ENCODE assay signal across 21 cellular contexts in the genomic region with DNA sequence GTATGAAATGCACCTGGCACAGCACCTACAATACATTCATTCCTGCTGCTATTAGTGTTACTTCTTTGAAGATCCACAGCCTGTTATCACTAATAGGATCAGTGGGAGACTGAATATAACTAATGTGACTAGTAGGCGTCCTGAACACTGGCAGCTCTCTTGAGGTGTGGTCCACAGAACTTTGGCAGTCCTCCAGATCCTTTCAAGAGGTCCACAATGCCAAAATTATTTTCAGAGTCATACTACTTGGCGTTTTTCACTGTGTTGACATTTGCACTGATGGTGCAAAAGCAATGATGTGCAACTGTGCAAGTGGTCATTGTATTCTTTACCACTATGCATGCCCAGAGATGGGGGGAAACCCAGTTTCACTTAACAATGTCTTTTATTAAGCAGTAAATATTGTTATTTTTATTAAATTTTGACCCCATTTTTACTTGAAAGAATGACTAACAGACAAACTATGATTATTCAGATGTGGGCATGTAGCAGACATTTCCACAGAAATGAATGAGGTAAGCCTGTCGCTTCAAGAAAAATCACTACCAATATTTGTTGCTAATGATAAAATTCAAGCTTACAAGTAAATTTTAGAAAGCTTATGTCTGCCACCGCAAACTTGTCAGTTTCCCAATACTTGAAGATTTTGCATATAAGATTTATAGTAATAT. TPM values are rescaled to one million over a fixed set of nuclear protein-coding genes. Genes with fewer than 3 reads are reported as not detected.
DNase-seq lines count a peak whose midpoint lies in the region; ATAC-seq and TF ChIP-seq lines count a peak whose summit lies in the region.
"Had no signal": no experiment of that assay in that cellular context is flagged by ENCODE, and none has a peak within 500 bp of the region (broad histone marks: within the 10 kb centered on the region; RNA-seq: fewer than 3 reads in every experiment).

No MANE protein-coding gene starts in this region.

- in situ Hi-C loops in GM13976 (cut with MboI; ENCODE audit: low sequenced_read_pairs, unreplicated experiment): no loop called here

- peaks cover 39% of the 10 kb centered on the region for H3K4me1 ChIP-seq in left ventricle myocardium inferior

- no peaks in the 10 kb centered on the region for H3K36me3 Mint-ChIP-seq in natural killer cell
- H3K36me3 Mint-ChIP-seq in natural killer cell treated with Interleukin-12 subunit alpha and Interleukin-12 subunit beta and Interleukin-15 and Interleukin-18, amount 100 ng/mL, for 72 hours: peaks cover 4% of the 10 kb centered on the region
- peaks cover 10% of the 10 kb centered on the region for H3K36me3 Mint-ChIP-seq in effector memory CD8-positive, alpha-beta T cell (ENCODE audit: insufficient read depth)
- H3K36me3 Mint-ChIP-seq in activated T-cell treated with anti-CD3 and anti-CD28 coated beads, Interleukin-2, amount 50 U/mL, for 24 hours (ENCODE audit: low read depth): no peaks in the 10 kb centered on the region
- H3K36me3 Mint-ChIP-seq: activated CD4-positive, alpha-beta memory T cell treated with anti-CD3 and anti-CD28 coated beads for 36 hours; IgD-negative memory B cell had no signal

- no peaks in the 10 kb centered on the region for H3K27me3 ChIP-seq in left ventricle myocardium inferior (ENCODE audit: low read depth)
- H3K27me3 ChIP-seq: sigmoid colon, upper lobe of left lung had no signal

- no peak overlapping the region for H3K4me3 Mint-ChIP-seq in natural killer cell
- no peak overlapping the region for H3K4me3 Mint-ChIP-seq in natural killer cell treated with Interleukin-12 subunit alpha and Interleukin-12 subunit beta and Interleukin-15 and Interleukin-18, amount 100 ng/mL, for 72 hours
- H3K4me3 Mint-ChIP-seq in effector memory CD8-positive, alpha-beta T cell: no peak overlapping the region
- no peak overlapping the region for H3K4me3 Mint-ChIP-seq in activated T-cell treated with anti-CD3 and anti-CD28 coated beads, Interleukin-2, amount 50 U/mL, for 24 hours
- H3K4me3 Mint-ChIP-seq: activated CD4-positive, alpha-beta memory T cell treated with anti-CD3 and anti-CD28 coated beads for 36 hours; H9 had no signal

- intact Hi-C loops in natural killer cell (cut with micrococcal nuclease): no loop called here
- intact Hi-C loops in left ventricle myocardium inferior (cut with micrococcal nuclease): no loop called here

- H3K27me3 Mint-ChIP-seq in natural killer cell (ENCODE audit: low read depth in 2 of 2): no peaks in the 10 kb centered on the region
- no peaks in the 10 kb centered on the region for H3K27me3 Mint-ChIP-seq in natural killer cell treated with Interleukin-12 subunit alpha and Interleukin-12 subunit beta and Interleukin-15 and Interleukin-18, amount 100 ng/mL, for 72 hours
- no peaks in the 10 kb centered on the region for H3K27me3 Mint-ChIP-seq in effector memory CD8-positive, alpha-beta T cell
- H3K27me3 Mint-ChIP-seq in activated T-cell treated with anti-CD3 and anti-CD28 coated beads, Interleukin-2, amount 50 U/mL, for 24 hours: no peaks in the 10 kb centered on the region
- H3K27me3 Mint-ChIP-seq: activated CD4-positive, alpha-beta memory T cell treated with anti-CD3 and anti-CD28 coated beads for 36 hours; IgD-negative memory B cell had no signal

- no peaks in the 10 kb centered on the region for H3K9me3 Mint-ChIP-seq in natural killer cell
- no peaks in the 10 kb centered on the region for H3K9me3 Mint-ChIP-seq in natural killer cell treated with Interleukin-12 subunit alpha and Interleukin-12 subunit beta and Interleukin-15 and Interleukin-18, amount 100 ng/mL, for 72 hours
- no peaks in the 10 kb centered on the region for H3K9me3 Mint-ChIP-seq in effector memory CD8-positive, alpha-beta T cell
- H3K9me3 Mint-ChIP-seq in activated T-cell treated with anti-CD3 and anti-CD28 coated beads, Interleukin-2, amount 50 U/mL, for 24 hours: no peaks in the 10 kb centered on the region
- H3K9me3 Mint-ChIP-seq: activated CD4-positive, alpha-beta memory T cell treated with anti-CD3 and anti-CD28 coated beads for 36 hours; H9; IgD-negative memory B cell had no signal

- TF ChIP-seq CTCF in natural killer cell (IDR thresholded peaks at IDR 0.05): no peak
- no peak for TF ChIP-seq CTCF in left ventricle myocardium inferior (IDR thresholded peaks at IDR 0.05; ENCODE audit: borderline replicate concordance)
- TF ChIP-seq CTCF in GM13976 (IDR thresholded peaks at IDR 0.05; ENCODE audit: borderline replicate concordance, control extremely low read depth, extremely low read depth, insufficient read depth, missing control alignments): no peak

- ATAC-seq in natural killer cell: no peak
- ATAC-seq in natural killer cell treated with Interleukin-12 subunit alpha and Interleukin-12 subunit beta and Interleukin-15 and Interleukin-18, amount 100 ng/mL, for 72 hours: no peak
- ATAC-seq in effector memory CD8-positive, alpha-beta T cell (replicated peaks): no peak
- ATAC-seq: left lobe of liver had no signal

- no peak overlapping the region for H3K4me3 ChIP-seq in left ventricle myocardium inferior
- H3K4me3 ChIP-seq: sigmoid colon, upper lobe of left lung had no signal

- H3K27ac Mint-ChIP-seq in natural killer cell: peak overlapping the region; percentile 50 to 61
- peak overlapping the region in 1 of 2 donors; percentile 31 for H3K27ac Mint-ChIP-seq in natural killer cell treated with Interleukin-12 subunit alpha and Interleukin-12 subunit beta and Interleukin-15 and Interleukin-18, amount 100 ng/mL, for 72 hours
- peak overlapping the region; percentile 5 to 36 for H3K27ac Mint-ChIP-seq in effector memory CD8-positive, alpha-beta T cell
- no peak overlapping the region for H3K27ac Mint-ChIP-seq in activated T-cell treated with anti-CD3 and anti-CD28 coated beads, Interleukin-2, amount 50 U/mL, for 24 hours
- H3K27ac Mint-ChIP-seq: activated CD4-positive, alpha-beta memory T cell treated with anti-CD3 and anti-CD28 coated beads for 36 hours; H9; IgD-negative memory B cell had no signal

- H3K36me3 ChIP-seq in left ventricle myocardium inferior: no peaks in the 10 kb centered on the region
- H3K36me3 ChIP-seq: sigmoid colon, upper lobe of left lung had no signal

- H3K4me1 Mint-ChIP-seq in natural killer cell: peaks cover 56 to 64% of the 10 kb centered on the region in 2 donors
- H3K4me1 Mint-ChIP-seq in natural killer cell treated with Interleukin-12 subunit alpha and Interleukin-12 subunit beta and Interleukin-15 and Interleukin-18, amount 100 ng/mL, for 72 hours (ENCODE audit: low read depth in 2 of 2): peaks cover 30 to 38% of the 10 kb centered on the region in 2 donors
- peaks cover 29 to 31% of the 10 kb centered on the region in 2 donors for H3K4me1 Mint-ChIP-seq in effector memory CD8-positive, alpha-beta T cell (ENCODE audit: low read depth in 2 of 2)
- H3K4me1 Mint-ChIP-seq in activated T-cell treated with anti-CD3 and anti-CD28 coated beads, Interleukin-2, amount 50 U/mL, for 24 hours (ENCODE audit: low read depth): no peaks in the 10 kb centered on the region

- H3K9me3 ChIP-seq in left ventricle myocardium inferior (replicated peaks): no peaks in the 10 kb centered on the region
- H3K9me3 ChIP-seq: sigmoid colon, upper lobe of left lung had no signal

- peak overlapping the region; percentile 73 for H3K27ac ChIP-seq in left ventricle myocardium inferior (replicated peaks)
- H3K27ac ChIP-seq: epithelial cell of prostate, sigmoid colon had no signal

- DNase-seq in natural killer cell: no peak
- DNase-seq in natural killer cell treated with Interleukin-12 subunit alpha and Interleukin-12 subunit beta and Interleukin-15 and Interleukin-18, amount 100 ng/mL, for 72 hours (ENCODE audit: low spot score): no peak
- DNase-seq in effector memory CD8-positive, alpha-beta T cell: no peak
- DNase-seq in left ventricle myocardium inferior: no peak
- DNase-seq in epidermal melanocyte (ENCODE audit: insufficient read length, low spot score): no peak
- no peak for DNase-seq in GM13976 (ENCODE audit: low spot score)
- DNase-seq in activated T-cell treated with anti-CD3 and anti-CD28 coated beads, Interleukin-2, amount 50 U/mL, for 24 hours: no peak
- DNase-seq: activated CD4-positive, alpha-beta memory T cell treated with anti-CD3 and anti-CD28 coated beads for 36 hours; activated CD4-positive, CD25-positive, alpha-beta regulatory T cell; C1 segment of cervical spinal cord; Calu3; central memory CD4-positive, alpha-beta T cell; H9; NCI-H524; sigmoid colon; stimulated activated CD8-positive, alpha-beta memory T cell treated with anti-CD3 and anti-CD28 coated beads, Interleukin-4, amount 100 ng/mL, for 48 hours; SW 1271; upper lobe of left lung had no signal

RNA-seq across cellular contexts. Expression of a gene that starts 48.9 kb away (rescaled TPM):
- total RNA-seq in natural killer cell: 10 to 100 TPM; 47.1 to 78.9 (median 60.7) TPM
- total RNA-seq in natural killer cell treated with Interleukin-12 subunit alpha and Interleukin-12 subunit beta and Interleukin-15 and Interleukin-18, amount 100 ng/mL, for 72 hours: 1 to 10 TPM; 3.8 to 4.4 TPM
- total RNA-seq in left ventricle myocardium inferior: 5.1 TPM
